1 cellular context compared by ENCODE assay signal in genomic region chr5:170504598-170505266, GRCh38.
TF ChIP-seq lines count a peak whose summit lies in the region.

No MANE protein-coding gene starts in this region.

TF ChIP-seq in SK-N-SH, 30 proteins besides CTCF, POLR2A, EP300 and RAD21 (continued from another document):
- TF ChIP-seq USF2 (IDR thresholded peaks at IDR 0.05; ENCODE audit: borderline replicate concordance, low read depth, low read length), result no peak
- TF ChIP-seq MAX (IDR thresholded peaks at IDR 0.05; ENCODE audit: low read depth), result no peak
- TF ChIP-seq IRF3 (IDR thresholded peaks at IDR 0.05; ENCODE audit: low read depth, low read length), result no peak
- no peak for TF ChIP-seq GATA2 (CRISPR knock-in tag; IDR thresholded peaks at IDR 0.05)
- no peak for TF ChIP-seq EZH2phosphoT487 (IDR thresholded peaks at IDR 0.05; ENCODE audit: borderline replicate concordance, low read depth)
- no peak for TF ChIP-seq USF1 (IDR thresholded peaks at IDR 0.05; ENCODE audit: borderline replicate concordance, low read depth)
- TF ChIP-seq REST (IDR thresholded peaks at IDR 0.05; ENCODE audit: low read depth, low read length), result no peak
- TF ChIP-seq ELF1 (IDR thresholded peaks at IDR 0.05), result no peak
- no peak for TF ChIP-seq TEAD4 (IDR thresholded peaks at IDR 0.05; ENCODE audit: borderline replicate concordance, insufficient read depth)
- no peak for TF ChIP-seq MXI1 (IDR thresholded peaks at IDR 0.05; ENCODE audit: low read depth, low read length)
- no peak for TF ChIP-seq FOXJ3 (CRISPR knock-in tag; IDR thresholded peaks at IDR 0.05)
- no peak for TF ChIP-seq NRF1 (IDR thresholded peaks at IDR 0.05; ENCODE audit: low read depth, low read length)
- TF ChIP-seq RXRA (IDR thresholded peaks at IDR 0.05; ENCODE audit: borderline replicate concordance, low read depth), result no peak
- no peak for TF ChIP-seq MEF2A (IDR thresholded peaks at IDR 0.05; ENCODE audit: borderline replicate concordance, low read depth)
- no peak for TF ChIP-seq PBX3 (IDR thresholded peaks at IDR 0.05)
